Comparison of ENCODE assay signal across 9 cellular contexts in the genomic region with DNA sequence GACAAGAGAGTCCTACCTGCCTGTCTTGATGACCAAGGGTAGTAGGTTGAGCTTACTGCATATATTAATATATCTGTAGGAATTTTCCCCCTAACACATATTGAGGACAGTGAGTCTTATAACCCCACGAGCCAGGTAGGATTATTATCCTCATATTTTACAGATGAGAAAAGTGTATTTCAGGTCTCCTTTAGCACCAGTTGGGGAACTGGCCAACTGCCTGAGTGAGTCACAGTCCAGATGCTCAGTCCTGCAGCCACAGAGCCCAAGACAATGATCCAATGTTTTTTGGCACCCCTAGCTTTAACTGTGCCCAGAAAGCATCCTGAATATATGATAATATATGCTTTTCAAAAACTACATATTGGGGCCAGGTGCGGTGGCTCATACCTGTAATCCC. TPM values are rescaled to one million over a fixed set of nuclear protein-coding genes. Genes with fewer than 3 reads are reported as not detected.
DNase-seq lines count a peak whose midpoint lies in the region; ATAC-seq and TF ChIP-seq lines count a peak whose summit lies in the region.
"Had no signal": no experiment of that assay in that cellular context is flagged by ENCODE, and none has a peak within 500 bp of the region (broad histone marks: within the 10 kb centered on the region; RNA-seq: fewer than 3 reads in every experiment).

No MANE protein-coding gene starts in this region.

- intact Hi-C loops in PC-3 (cut with micrococcal nuclease): no loop called here

- peaks cover 5% of the 10 kb centered on the region for H3F3A ChIP-seq in PC-3 (ENCODE audit: low read length, unreplicated experiment)

- H3K79me2 ChIP-seq in PC-3 (ENCODE audit: low read length): no peaks in the 10 kb centered on the region

- H3K27ac ChIP-seq in PC-3 (ENCODE audit: low read length): peak overlapping the region; percentile 76
- H3K27ac ChIP-seq: Peyer's patch had no signal

- no TSS peak for BruUV-seq in PC-3 (replicated peaks; lab: Mats Ljungman, UMichigan)

- no peaks in the 10 kb centered on the region for H3K9me2 ChIP-seq in PC-3 (replicated peaks; ENCODE audit: low read length)

- ATAC-seq in PC-3 (peak; percentile 78), omental fat pad (ENCODE audit: low FRiP score) (peak; percentile 36)

- no peaks in the 10 kb centered on the region for H4K20me1 ChIP-seq in PC-3 (ENCODE audit: low read length)

- H3K9ac ChIP-seq in PC-3 (ENCODE audit: low read length): peak overlapping the region; percentile 26; the same call in 1 of the 2 replicates

- H2AFZ ChIP-seq in PC-3 (ENCODE audit: low read length): no peak overlapping the region

- POLR2A ChIA-PET in PC-3 (lab: Charles Lee; ENCODE audit: unreplicated experiment): interaction anchor here (0.5 kb wide), 1 partner anchor 36 kb away, joined by 3 read pairs; no protein-coding TSS in a partner anchor

- CTCF ChIA-PET in PC-3 (lab: Charles Lee): no interaction called here

- TF ChIP-seq CTCF in PC-3 (conservative IDR thresholded peaks at IDR 0.05; ENCODE audit: low read depth, low read length): no peak
- TF ChIP-seq CTCF in omental fat pad (IDR thresholded peaks at IDR 0.05): no peak

- peaks cover 58% of the 10 kb centered on the region for H3K4me1 ChIP-seq in PC-3 (ENCODE audit: insufficient read depth, low read length)

- peak overlapping the region; percentile 23 for H3K4me2 ChIP-seq in PC-3 (ENCODE audit: low read length)

- no peaks in the 10 kb centered on the region for H3K36me3 ChIP-seq in PC-3 (ENCODE audit: low read depth, low read length)
- H3K36me3 ChIP-seq: Peyer's patch had no signal

- H3K4me3 ChIP-seq in PC-3 (ENCODE audit: low read length): no peak overlapping the region
- H3K4me3 ChIP-seq: Peyer's patch had no signal

- H3K9me3 ChIP-seq in PC-3 (ENCODE audit: low read length): no peaks in the 10 kb centered on the region
- H3K9me3 ChIP-seq: Peyer's patch had no signal

- peak; percentile 72 for DNase-seq in GM04504 (ENCODE audit: low read depth)
- DNase-seq in PC-3: peak; percentile 90
- DNase-seq in dermis blood vessel endothelial cell: peak; percentile 67
- no peak for DNase-seq in omental fat pad (ENCODE audit: low spot score)
- DNase-seq in stimulated activated naive CD4-positive, alpha-beta T cell (lab: John Stamatoyannopoulos, UW): no peak
- DNase-seq in SW480 (ENCODE audit: low spot score): no peak
- no peak for DNase-seq in NCI-H187 treated with DMSO at 0.1 percent for 48 hours (lab: John Stamatoyannopoulos, UW)
- no peak for DNase-seq in midbrain (lab: John Stamatoyannopoulos, UW)

- no peaks in the 10 kb centered on the region for H3K27me3 ChIP-seq in PC-3 (ENCODE audit: low read length)
- H3K27me3 ChIP-seq: Peyer's patch had no signal

RNA-seq across cellular contexts. Expression of a gene that starts 30.8 kb away (rescaled TPM):
- total RNA-seq in PC-3 (2014; rRNA removed) (67.4 and 71.9 TPM in 2 replicates), dermis blood vessel endothelial cell (250 and 284 TPM in 2 replicates), omental fat pad (100 to 1,000 TPM; 111 to 235 (median 146) TPM)

Comparison
In these comparisons a context has a peak if more than half of its experiments do, and no peak if none do; other contexts are left out.
1. DNase-seq: peak in GM04504 (single experiment), PC-3 (single experiment) and dermis blood vessel endothelial cell (single experiment); none in omental fat pad (single experiment), stimulated activated naive CD4-positive, alpha-beta T cell (0 of 6), SW480 (single experiment), NCI-H187 treated with DMSO at 0.1 percent for 48 hours (single experiment) and midbrain (single experiment).